In the genomic region with DNA sequence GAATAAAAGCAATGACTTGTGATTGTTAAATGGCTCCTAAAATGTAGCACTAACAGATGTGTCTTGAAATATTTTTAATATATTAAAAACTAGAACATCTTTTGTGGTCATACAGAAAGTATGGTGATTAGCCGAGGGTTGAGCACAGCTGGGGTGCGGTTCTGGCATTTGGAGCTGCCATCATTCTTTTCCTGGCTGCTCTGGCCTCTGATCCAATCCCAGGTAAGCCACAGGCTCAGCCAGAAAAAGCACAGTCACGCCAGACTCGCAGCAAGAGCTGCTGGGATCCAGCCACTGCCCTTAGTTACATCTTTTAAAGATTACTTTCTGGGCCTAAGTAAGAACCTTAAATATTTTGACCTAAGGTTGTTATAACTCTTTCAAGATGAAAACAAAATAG, we compare ENCODE assay signal across 1 cellular context.
TF ChIP-seq lines count a peak whose summit lies in the region.

No MANE protein-coding gene starts in this region.

TF ChIP-seq in K562, 482 proteins besides CTCF, POLR2A, EP300 and RAD21 (continued from another document):
- TF ChIP-seq NFE2L1 (tag; IDR thresholded peaks at IDR 0.05; ENCODE audit: borderline replicate concordance, low read depth) = peak; percentile 19; the same call in 1 of the 2 replicates
